ENCODE assay signal across 38 cellular contexts in the genomic region with DNA sequence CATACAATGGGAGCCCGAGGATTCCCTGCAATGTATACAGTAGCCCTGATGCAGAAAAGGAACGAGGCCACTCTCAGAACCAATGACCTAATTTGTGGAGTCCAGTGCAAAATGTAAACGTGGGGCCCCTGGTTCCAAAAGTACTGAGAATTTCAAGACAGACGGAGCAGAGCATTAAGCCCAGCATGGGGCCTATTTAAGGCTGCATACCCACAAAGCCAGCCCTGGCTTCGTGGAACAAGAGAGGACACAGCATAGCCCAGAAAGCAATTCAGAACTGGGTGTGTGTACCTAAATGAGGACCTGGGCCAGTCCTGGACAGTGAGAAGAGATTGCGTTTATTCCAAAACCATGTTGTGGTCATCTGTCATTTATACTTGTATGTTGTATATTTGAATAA. TPM values are rescaled to one million over a fixed set of nuclear protein-coding genes. Genes with fewer than 3 reads are reported as not detected.
"Had no signal": no experiment of that assay in that cellular context is flagged by ENCODE, and none has a peak within 500 bp of the region (broad histone marks: within the 10 kb centered on the region; RNA-seq: fewer than 3 reads in every experiment).

No MANE protein-coding gene starts in this region.

- H3K27ac Mint-ChIP-seq: activated B cell treated with CpG ODN at 0.5 μM for 24 hours; activated CD4-positive, alpha-beta memory T cell treated with anti-CD3 and anti-CD28 coated beads for 36 hours; activated CD4-positive, alpha-beta T cell treated with anti-CD3 and anti-CD28 coated beads, Interleukin-2, amount 10 ng/mL, durations not matched to agents 24 days and 14 days; activated CD8-positive, alpha-beta T cell treated with anti-CD3 and anti-CD28 coated beads for 36 hours; activated naive CD4-positive, alpha-beta T cell treated with anti-CD3 and anti-CD28 coated beads for 36 hours; activated naive CD4-positive, alpha-beta T cell treated with anti-CD3 and anti-CD28 coated beads, Interleukin-2, amount 50 U/mL, for 72 hours; activated naive CD8-positive, alpha-beta T cell treated with anti-CD3 and anti-CD28 coated beads for 36 hours; activated T-cell treated with anti-CD3 and anti-CD28 coated beads, Interleukin-2, amount 50 U/mL, for 72 hours; activated T-helper 1 cell treated with anti-CD3 and anti-CD28 coated beads, Interleukin-12 subunit alpha, Interleukin-12 subunit beta, Interleukin-2, Interleukin-4 antibody, amounts not matched to agents 30 ng/mL and 10 ng/mL and 1 ng/mL, durations not matched to agents 14 hours and 24 hours and 36 hours; activated T-helper 17 cell treated with anti-CD3 and anti-CD28 coated beads, Interleukin-2, amount 50 U/mL, for 72 hours; T-helper 1 cell treated with Interleukin-12 subunit alpha and Interleukin-12 subunit beta and Interleukin-4 antibody, amounts not matched to agents 30 μg/mL and 1 μg/mL, for 36 hours; T-helper 2 cell treated with Interferon-gamma antibody and Interleukin-4, amounts not matched to agents 5 μg/mL and 100 μg/mL, for 36 hours had no signal

- H3K27me3 ChIP-seq: adrenal gland, body of pancreas, brain microvascular endothelial cell, breast epithelium had no signal

- H3K36me3 Mint-ChIP-seq: activated CD4-positive, alpha-beta memory T cell treated with anti-CD3 and anti-CD28 coated beads for 36 hours; activated naive CD8-positive, alpha-beta T cell treated with anti-CD3 and anti-CD28 coated beads for 36 hours had no signal

- H3K4me3 Mint-ChIP-seq: activated B cell treated with CpG ODN at 0.5 μM for 24 hours; activated CD4-positive, alpha-beta memory T cell treated with anti-CD3 and anti-CD28 coated beads for 36 hours; activated CD4-positive, alpha-beta T cell treated with anti-CD3 and anti-CD28 coated beads, Interleukin-2, amount 10 ng/mL, durations not matched to agents 24 days and 14 days; activated CD8-positive, alpha-beta T cell treated with anti-CD3 and anti-CD28 coated beads for 36 hours; activated naive CD4-positive, alpha-beta T cell treated with anti-CD3 and anti-CD28 coated beads for 36 hours; activated naive CD8-positive, alpha-beta T cell treated with anti-CD3 and anti-CD28 coated beads for 36 hours; activated T-cell treated with anti-CD3 and anti-CD28 coated beads, Interleukin-2, amount 50 U/mL, for 4 hours; activated T-cell treated with anti-CD3 and anti-CD28 coated beads, Interleukin-2, amount 50 U/mL, for 72 hours; activated T-helper 1 cell treated with anti-CD3 and anti-CD28 coated beads, Interleukin-12 subunit alpha, Interleukin-12 subunit beta, Interleukin-2, Interleukin-4 antibody, amounts not matched to agents 30 ng/mL and 10 ng/mL and 1 ng/mL, durations not matched to agents 14 hours and 24 hours and 36 hours; activated T-helper 17 cell treated with anti-CD3 and anti-CD28 coated beads, Interleukin-2, amount 50 U/mL, for 72 hours; T-helper 1 cell treated with Interleukin-12 subunit alpha and Interleukin-12 subunit beta and Interleukin-4 antibody, amounts not matched to agents 30 μg/mL and 1 μg/mL, for 36 hours; T-helper 2 cell treated with Interferon-gamma antibody and Interleukin-4, amounts not matched to agents 5 μg/mL and 100 μg/mL, for 36 hours had no signal

- H3K9me3 ChIP-seq: adrenal gland, body of pancreas, breast epithelium had no signal

- H3K4me1 ChIP-seq: adrenal gland, body of pancreas, breast epithelium had no signal

- H3K36me3 ChIP-seq: adrenal gland, brain microvascular endothelial cell, breast epithelium had no signal

- H3K27ac ChIP-seq: adrenal gland, body of pancreas, brain microvascular endothelial cell, breast epithelium, VCaP had no signal

- H3K4me3 ChIP-seq: adrenal gland, body of pancreas, breast epithelium had no signal

- H3K27me3 Mint-ChIP-seq: activated B cell treated with CpG ODN at 0.5 μM for 24 hours; activated T-helper 17 cell treated with anti-CD3 and anti-CD28 coated beads, Interleukin-2, amount 50 U/mL, for 72 hours had no signal

- DNase-seq: activated B cell treated with CpG ODN at 0.5 μM for 24 hours; activated CD4-positive, alpha-beta memory T cell treated with anti-CD3 and anti-CD28 coated beads for 36 hours; activated CD4-positive, alpha-beta T cell treated with anti-CD3 and anti-CD28 coated beads for 4 hours; activated CD4-positive, alpha-beta T cell treated with anti-CD3 and anti-CD28 coated beads, Interleukin-2, amount 10 ng/mL, durations not matched to agents 24 days and 14 days; activated CD4-positive, alpha-beta T cell treated with anti-CD3 and anti-CD28 coated beads, Interleukin-2, amount 50 U/mL, for 1 hour; activated CD4-positive, alpha-beta T cell treated with anti-CD3 and anti-CD28 coated beads, Interleukin-2, amount 50 U/mL, for 4 hours; activated CD4-positive, CD25-positive, alpha-beta regulatory T cell treated with anti-CD3 and anti-CD28 coated beads, Interleukin-2, amount 50 U/mL, for 72 hours; activated CD8-positive, alpha-beta memory T cell treated with anti-CD3 and anti-CD28 coated beads, Interleukin-2, amount 50 U/mL, for 4 hours; activated CD8-positive, alpha-beta T cell treated with anti-CD3 and anti-CD28 coated beads for 36 hours; activated effector memory CD4-positive, alpha-beta T cell treated with anti-CD3 and anti-CD28 coated beads, Interleukin-2, amount 50 U/mL, for 16 hours; activated gamma-delta T cell treated with Interleukin-2 at 50 U/mL for 16 hours; activated naive CD4-positive, alpha-beta T cell; activated naive CD4-positive, alpha-beta T cell treated with anti-CD3 and anti-CD28 coated beads for 36 hours; activated naive CD4-positive, alpha-beta T cell treated with anti-CD3 and anti-CD28 coated beads, Interleukin-2, amount 50 U/mL, for 16 hours; activated naive CD8-positive, alpha-beta T cell treated with anti-CD3 and anti-CD28 coated beads for 36 hours; activated T-cell treated with anti-CD3 and anti-CD28 coated beads for 4 hours; activated T-cell treated with anti-CD3 and anti-CD28 coated beads, Interleukin-2, amount 50 U/mL, for 1 hour; activated T-cell treated with anti-CD3 and anti-CD28 coated beads, Interleukin-2, amount 50 U/mL, for 4 hours; activated T-cell treated with anti-CD3 and anti-CD28 coated beads, Interleukin-2, amount 50 U/mL, for 72 hours; adrenal gland; amniotic stem cell; aorta; body of pancreas; brain microvascular endothelial cell; central memory CD4-positive, alpha-beta T cell; T-helper 1 cell; T-helper 2 cell; T-helper 9 cell had no signal

- H3K4me1 Mint-ChIP-seq: activated B cell treated with CpG ODN at 0.5 μM for 24 hours; activated CD4-positive, alpha-beta T cell treated with anti-CD3 and anti-CD28 coated beads, Interleukin-2, amount 10 ng/mL, durations not matched to agents 24 days and 14 days; activated naive CD8-positive, alpha-beta T cell treated with anti-CD3 and anti-CD28 coated beads for 36 hours; activated T-helper 17 cell treated with anti-CD3 and anti-CD28 coated beads, Interleukin-2, amount 50 U/mL, for 72 hours had no signal

- H3K9me3 Mint-ChIP-seq: activated CD4-positive, alpha-beta T cell treated with anti-CD3 and anti-CD28 coated beads, Interleukin-2, amount 10 ng/mL, durations not matched to agents 24 days and 14 days; activated CD8-positive, alpha-beta T cell treated with anti-CD3 and anti-CD28 coated beads for 36 hours; activated naive CD4-positive, alpha-beta T cell treated with anti-CD3 and anti-CD28 coated beads for 36 hours; activated naive CD8-positive, alpha-beta T cell treated with anti-CD3 and anti-CD28 coated beads for 36 hours; activated T-cell treated with anti-CD3 and anti-CD28 coated beads, Interleukin-2, amount 50 U/mL, for 4 hours; activated T-helper 1 cell treated with anti-CD3 and anti-CD28 coated beads, Interleukin-12 subunit alpha, Interleukin-12 subunit beta, Interleukin-2, Interleukin-4 antibody, amounts not matched to agents 30 ng/mL and 10 ng/mL and 1 ng/mL, durations not matched to agents 14 hours and 24 hours and 36 hours; activated T-helper 17 cell treated with anti-CD3 and anti-CD28 coated beads, Interleukin-2, amount 50 U/mL, for 72 hours; T-helper 1 cell treated with Interleukin-12 subunit alpha and Interleukin-12 subunit beta and Interleukin-4 antibody, amounts not matched to agents 30 μg/mL and 1 μg/mL, for 36 hours; T-helper 2 cell treated with Interferon-gamma antibody and Interleukin-4, amounts not matched to agents 5 μg/mL and 100 μg/mL, for 36 hours had no signal

- ATAC-seq: activated CD8-positive, alpha-beta T cell treated with anti-CD3 and anti-CD28 coated beads for 36 hours; activated naive CD4-positive, alpha-beta T cell treated with anti-CD3 and anti-CD28 coated beads, Interleukin-2, amount 50 U/mL, for 72 hours; activated T-cell treated with anti-CD3 and anti-CD28 coated beads, Interleukin-2, amount 50 U/mL, for 4 hours; activated T-cell treated with anti-CD3 and anti-CD28 coated beads, Interleukin-2, amount 50 U/mL, for 72 hours; activated T-helper 17 cell treated with anti-CD3 and anti-CD28 coated beads, Interleukin-2, amount 50 U/mL, for 72 hours; body of pancreas had no signal

RNA-seq across cellular contexts. Expression of a gene that starts 55.2 kb away (rescaled TPM):
- total RNA-seq: activated B cell treated with CpG ODN at 0.5 μM for 24 hours; activated CD4-positive, alpha-beta memory T cell treated with anti-CD3 and anti-CD28 coated beads for 36 hours; activated CD4-positive, alpha-beta T cell treated with anti-CD3 and anti-CD28 coated beads, Interleukin-2, amount 10 ng/mL, durations not matched to agents 24 days and 14 days; activated CD8-positive, alpha-beta memory T cell treated with anti-CD3 and anti-CD28 coated beads for 36 hours; activated CD8-positive, alpha-beta T cell treated with anti-CD3 and anti-CD28 coated beads for 36 hours; activated naive CD4-positive, alpha-beta T cell treated with anti-CD3 and anti-CD28 coated beads for 36 hours; activated naive CD4-positive, alpha-beta T cell treated with anti-CD3 and anti-CD28 coated beads, Interleukin-2, amount 50 U/mL, for 72 hours; activated naive CD8-positive, alpha-beta T cell treated with anti-CD3 and anti-CD28 coated beads for 36 hours; activated T-cell treated with anti-CD3 and anti-CD28 coated beads, Interleukin-2, amount 50 U/mL, for 4 hours; activated T-cell treated with anti-CD3 and anti-CD28 coated beads, Interleukin-2, amount 50 U/mL, for 72 hours; activated T-helper 1 cell treated with anti-CD3 and anti-CD28 coated beads, Interleukin-12 subunit alpha, Interleukin-12 subunit beta, Interleukin-2, Interleukin-4 antibody, amounts not matched to agents 30 ng/mL and 10 ng/mL and 1 ng/mL, durations not matched to agents 14 hours and 24 hours and 36 hours; activated T-helper 17 cell treated with anti-CD3 and anti-CD28 coated beads, Interleukin-2, amount 50 U/mL, for 72 hours; adrenal gland; aorta; astrocyte; body of pancreas; breast epithelium; cardiac septum had no signal
- polyA plus RNA-seq: adrenal gland, aorta had no signal
